20 cellular contexts compared by ENCODE assay signal in genomic region chr18:68172842-68173549, GRCh38.
DNase-seq lines count a peak whose midpoint lies in the region; FAIRE-seq and TF ChIP-seq lines count a peak whose summit lies in the region.
"Had no signal": no experiment of that assay in that cellular context is flagged by ENCODE, and none has a peak within 500 bp of the region (broad histone marks: within the 10 kb centered on the region; RNA-seq: fewer than 3 reads in every experiment).

No MANE protein-coding gene starts in this region.

- no peak overlapping the region for H3K4me3 ChIP-seq in H7 (ENCODE audit: insufficient read depth, low read depth, low read length)
- H3K4me3 ChIP-seq in NT2/D1 (ENCODE audit: insufficient read length, low read depth): no peak overlapping the region
- no peak overlapping the region for H3K4me3 ChIP-seq in epithelial cell of proximal tubule (ENCODE audit: low read depth, low read length)
- H3K4me3 ChIP-seq: body of pancreas, prostate gland, skin epidermis, uterus had no signal

- H3K9me3 Mint-ChIP-seq in neural crest cell: peaks cover 4% of the 10 kb centered on the region
- H3K9me3 Mint-ChIP-seq: activated naive CD8-positive, alpha-beta T cell treated with anti-CD3 and anti-CD28 coated beads for 36 hours; activated T-helper 1 cell treated with anti-CD3 and anti-CD28 coated beads, Interleukin-12 subunit alpha, Interleukin-12 subunit beta, Interleukin-2, Interleukin-4 antibody, amounts not matched to agents 30 ng/mL and 10 ng/mL and 1 ng/mL, durations not matched to agents 14 hours and 24 hours and 36 hours had no signal

- H3K27me3 Mint-ChIP-seq in neural crest cell (ENCODE audit: low read depth): no peaks in the 10 kb centered on the region

- H3K4me3 Mint-ChIP-seq in neural crest cell: no peak overlapping the region
- H3K4me3 Mint-ChIP-seq: activated naive CD8-positive, alpha-beta T cell treated with anti-CD3 and anti-CD28 coated beads for 36 hours; activated T-helper 1 cell treated with anti-CD3 and anti-CD28 coated beads, Interleukin-12 subunit alpha, Interleukin-12 subunit beta, Interleukin-2, Interleukin-4 antibody, amounts not matched to agents 30 ng/mL and 10 ng/mL and 1 ng/mL, durations not matched to agents 14 hours and 24 hours and 36 hours; naive thymus-derived CD8-positive, alpha-beta T cell had no signal

- no peaks in the 10 kb centered on the region for H3K36me3 Mint-ChIP-seq in neural crest cell (ENCODE audit: low read depth)
- H3K36me3 Mint-ChIP-seq: activated naive CD8-positive, alpha-beta T cell treated with anti-CD3 and anti-CD28 coated beads for 36 hours; naive thymus-derived CD8-positive, alpha-beta T cell had no signal

- H3K27me3 ChIP-seq in H7 (ENCODE audit: control insufficient read depth, insufficient read depth, low read length) (no peaks in the 10 kb centered on the region), NT2/D1 (ENCODE audit: insufficient read depth, insufficient read length) (no peaks in the 10 kb centered on the region)
- H3K27me3 ChIP-seq: body of pancreas, uterus had no signal

- no peak overlapping the region for H3K27ac Mint-ChIP-seq in neural crest cell (ENCODE audit: unreplicated experiment)
- H3K27ac Mint-ChIP-seq: activated naive CD8-positive, alpha-beta T cell treated with anti-CD3 and anti-CD28 coated beads for 36 hours; activated T-helper 1 cell treated with anti-CD3 and anti-CD28 coated beads, Interleukin-12 subunit alpha, Interleukin-12 subunit beta, Interleukin-2, Interleukin-4 antibody, amounts not matched to agents 30 ng/mL and 10 ng/mL and 1 ng/mL, durations not matched to agents 14 hours and 24 hours and 36 hours; naive thymus-derived CD8-positive, alpha-beta T cell had no signal

- no peak for TF ChIP-seq POLR2A in H54 (IDR thresholded peaks at IDR 0.05; ENCODE audit: low read depth, low read length)

- no peaks in the 10 kb centered on the region for H3K36me3 ChIP-seq in H7 (replicated peaks; ENCODE audit: control insufficient read depth, insufficient read depth, low read length)
- no peaks in the 10 kb centered on the region for H3K36me3 ChIP-seq in NT2/D1 (ENCODE audit: insufficient read depth, insufficient read length, low read length)
- H3K36me3 ChIP-seq: prostate gland, uterus had no signal

- H3K9me3 ChIP-seq in NT2/D1 (ENCODE audit: insufficient read depth, low read length): no peaks in the 10 kb centered on the region
- H3K9me3 ChIP-seq: prostate gland, uterus had no signal

- no peak overlapping the region for H3K9ac ChIP-seq in NT2/D1 (ENCODE audit: insufficient read length, low read depth)

- H3K4me1 ChIP-seq in NT2/D1 (ENCODE audit: insufficient read depth, insufficient read length): no peaks in the 10 kb centered on the region
- H3K4me1 ChIP-seq: body of pancreas, prostate gland, uterus had no signal

- H3K4me1 Mint-ChIP-seq in neural crest cell: no peaks in the 10 kb centered on the region
- H3K4me1 Mint-ChIP-seq: activated naive CD8-positive, alpha-beta T cell treated with anti-CD3 and anti-CD28 coated beads for 36 hours; naive thymus-derived CD8-positive, alpha-beta T cell had no signal

- TF ChIP-seq CTCF in epithelial cell of proximal tubule (conservative IDR thresholded peaks at IDR 0.05; ENCODE audit: low read depth, low read length) (peak; percentile 3), neural crest cell (conservative IDR thresholded peaks at IDR 0.05) (peak; percentile 35)

- peak; percentile 5 for DNase-seq in H7
- DNase-seq in NT2/D1 (ENCODE audit: low read depth, low spot score): peak; percentile 15
- no peak for DNase-seq in epithelial cell of proximal tubule (ENCODE audit: low read depth)
- peak; percentile 4 for DNase-seq in neural crest cell (ENCODE audit: low read depth, low spot score)
- DNase-seq in effector CD8-positive, alpha-beta T cell (lab: John Stamatoyannopoulos, UW): no peak
- DNase-seq in inferior parietal cortex (ENCODE audit: extremely low spot score): no peak
- DNase-seq in H54 (ENCODE audit: insufficient read length, low spot score): no peak
- DNase-seq: activated naive CD8-positive, alpha-beta T cell treated with anti-CD3 and anti-CD28 coated beads for 36 hours; body of pancreas; cortex of kidney; DMS153; naive thymus-derived CD8-positive, alpha-beta T cell; NCI-H187; NCI-H345; SHP77 treated with DMSO at 0.1 percent for 48 hours; stimulated activated CD4-positive, alpha-beta T cell treated with anti-CD3 and anti-CD28 coated beads, Interleukin-4, amount 100 ng/mL, for 24 hours; uterus had no signal

- FAIRE-seq in H54 (lab: Jason Lieb, UNC): no peak

Comparison
In these comparisons a context has a peak if more than half of its experiments do, and no peak if none do; other contexts are left out.
1. DNase-seq: peak in H7 (single experiment), NT2/D1 (single experiment) and neural crest cell (single experiment); none in epithelial cell of proximal tubule (single experiment), effector CD8-positive, alpha-beta T cell (single experiment), inferior parietal cortex (single experiment) and H54 (single experiment).